1 cellular context compared by ENCODE assay signal in genomic region chr2:23926289-23926749, GRCh38.
TF ChIP-seq lines count a peak whose summit lies in the region.

No MANE protein-coding gene starts in this region.

TF ChIP-seq in IMR-90, 13 proteins besides CTCF, POLR2A, EP300 and RAD21:
- TF ChIP-seq FOS (IDR thresholded peaks at IDR 0.05; ENCODE audit: low read depth, low read length) (no peak), MAFK (IDR thresholded peaks at IDR 0.05; ENCODE audit: low read depth, low read length) (no peak), NFE2L2 (IDR thresholded peaks at IDR 0.05; ENCODE audit: low read depth, low read length) (no peak), CEBPB (IDR thresholded peaks at IDR 0.05; ENCODE audit: low read depth, low read length) (no peak), MAZ (IDR thresholded peaks at IDR 0.05; ENCODE audit: borderline replicate concordance, low read depth, low read length) (no peak), RCOR1 (IDR thresholded peaks at IDR 0.05; ENCODE audit: insufficient replicate concordance, low read length) (no peak), RFX5 (IDR thresholded peaks at IDR 0.05; ENCODE audit: low read depth, low read length) (no peak), BHLHE40 (IDR thresholded peaks at IDR 0.05; ENCODE audit: low read depth, low read length) (no peak), ELK1 (IDR thresholded peaks at IDR 0.05; ENCODE audit: borderline replicate concordance, low read depth, low read length) (no peak), MXI1 (IDR thresholded peaks at IDR 0.05; ENCODE audit: borderline replicate concordance, low read depth, low read length) (no peak; the same call in 1 of the 2 replicates), CHD1 (IDR thresholded peaks at IDR 0.05; ENCODE audit: low read depth, low read length) (no peak), SMC3 (IDR thresholded peaks at IDR 0.05; ENCODE audit: low read depth, low read length) (no peak)
- TF ChIP-seq, protein P1, sequence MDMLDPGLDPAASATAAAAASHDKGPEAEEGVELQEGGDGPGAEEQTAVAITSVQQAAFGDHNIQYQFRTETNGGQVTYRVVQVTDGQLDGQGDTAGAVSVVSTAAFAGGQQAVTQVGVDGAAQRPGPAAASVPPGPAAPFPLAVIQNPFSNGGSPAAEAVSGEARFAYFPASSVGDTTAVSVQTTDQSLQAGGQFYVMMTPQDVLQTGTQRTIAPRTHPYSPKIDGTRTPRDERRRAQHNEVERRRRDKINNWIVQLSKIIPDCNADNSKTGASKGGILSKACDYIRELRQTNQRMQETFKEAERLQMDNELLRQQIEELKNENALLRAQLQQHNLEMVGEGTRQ (IDR thresholded peaks at IDR 0.05; ENCODE audit: low read depth, low read length), result no peak
TF ChIP-seq in IMR-90: peak in this region for 0.
